8 cellular contexts compared by ENCODE assay signal in genomic region chr14:82855912-82856381, GRCh38.
DNase-seq lines count a peak whose midpoint lies in the region; ATAC-seq lines count a peak whose summit lies in the region.

No MANE protein-coding gene starts in this region.

- ATAC-seq in esophagus mucosa = peak; percentile 92
- ATAC-seq in HG03442 (IDR thresholded peaks at IDR 0.05; ENCODE audit: unreplicated experiment) = no peak

- peak; percentile 16 for DNase-seq in NCI-H1436 (lab: John Stamatoyannopoulos, UW)
- no peak for DNase-seq in NCI-H1436 treated with DMSO at 0.1 percent for 48 hours (lab: John Stamatoyannopoulos, UW)
- peak; percentile 58 for DNase-seq in NCI-H82 (lab: John Stamatoyannopoulos, UW)
- peak; percentile 10 for DNase-seq in stromal cell of bone marrow (ENCODE audit: low read depth)
- DNase-seq in GDM1 (lab: John Stamatoyannopoulos, UW) = no peak
- DNase-seq in NCI-H2029 treated with DMSO at 0.1 percent for 48 hours (lab: John Stamatoyannopoulos, UW) = no peak

Comparison
In these comparisons a context has a peak if more than half of its experiments do, and no peak if none do; other contexts are left out.
1. DNase-seq: peak in NCI-H1436 (single experiment), NCI-H82 (single experiment) and stromal cell of bone marrow (single experiment); none in NCI-H1436 treated with DMSO at 0.1 percent for 48 hours (single experiment), GDM1 (single experiment) and NCI-H2029 treated with DMSO at 0.1 percent for 48 hours (single experiment).